Comparison of ENCODE assay signal across 8 cellular contexts in genomic region chr5:71475788-71476384, GRCh38. TPM values are rescaled to one million over a fixed set of nuclear protein-coding genes. Genes with fewer than 3 reads are reported as not detected.
DNase-seq lines count a peak whose midpoint lies in the region; ATAC-seq and TF ChIP-seq lines count a peak whose summit lies in the region.

No MANE protein-coding gene starts in this region.

- H3K36me3 ChIP-seq in kidney epithelial cell (ENCODE audit: control insufficient read depth, insufficient read depth, low read length): no peaks in the 10 kb centered on the region

- H3K27ac ChIP-seq in VCaP: peak overlapping the region; percentile 21; the same call in 1 of the 2 replicates

- TF ChIP-seq CTCF in VCaP (conservative IDR thresholded peaks at IDR 0.05) (peak; percentile 72), kidney epithelial cell (IDR thresholded peaks at IDR 0.05; ENCODE audit: insufficient read depth, low read length, poor library complexity, severe bottlenecking) (peak; percentile 70)

- DNase-seq in NCI-H1417 (lab: John Stamatoyannopoulos, UW) (peak in 2 of 3 experiments; percentile 8 to 19), NCI-H1417 treated with DMSO at 0.1 percent for 48 hours (lab: John Stamatoyannopoulos, UW) (no peak), kidney epithelial cell (ENCODE audit: low read depth) (no peak), occipital lobe (lab: John Stamatoyannopoulos, UW) (no peak)

- H3K4me3 ChIP-seq in kidney epithelial cell (ENCODE audit: low read depth, low read length): no peak overlapping the region

- ATAC-seq in HG02678 (IDR thresholded peaks at IDR 0.05; ENCODE audit: unreplicated experiment) (peak; percentile 43), GM18520 (IDR thresholded peaks at IDR 0.05; ENCODE audit: unreplicated experiment) (no peak), HG03460 (IDR thresholded peaks at IDR 0.05; ENCODE audit: unreplicated experiment) (no peak)

- H3K27me3 ChIP-seq in kidney epithelial cell (ENCODE audit: control insufficient read depth, insufficient read depth, low read length): no peaks in the 10 kb centered on the region

RNA-seq across cellular contexts. Expression of gene BDP1, which starts 20.4 kb away (rescaled TPM):
- total RNA-seq in kidney epithelial cell: 22.7 and 24.1 TPM in 2 replicates
- total RNA-seq in occipital lobe: 90.5 TPM

Comparison
In these comparisons a context has a peak if more than half of its experiments do, and no peak if none do; other contexts are left out.
1. DNase-seq: peak in NCI-H1417 (2 of 3); none in NCI-H1417 treated with DMSO at 0.1 percent for 48 hours (single experiment), kidney epithelial cell (single experiment) and occipital lobe (single experiment).